ENCODE assay signal across 16 cellular contexts in genomic region chr2:102771114-102771513, GRCh38.
"Had no signal": no experiment of that assay in that cellular context is flagged by ENCODE, and none has a peak within 500 bp of the region (broad histone marks: within the 10 kb centered on the region; RNA-seq: fewer than 3 reads in every experiment).

No MANE protein-coding gene starts in this region.

- H3K4me1 ChIP-seq: esophagus squamous epithelium, gastroesophageal sphincter, upper lobe of left lung had no signal

- H3K4me3 ChIP-seq: esophagus squamous epithelium, gastroesophageal sphincter, upper lobe of left lung had no signal

- H3K27ac ChIP-seq: esophagus squamous epithelium, gastroesophageal sphincter, upper lobe of left lung had no signal

- H3K9me3 ChIP-seq: esophagus squamous epithelium, gastroesophageal sphincter, upper lobe of left lung had no signal

- DNase-seq: activated CD4-positive, alpha-beta T cell treated with anti-CD3 and anti-CD28 coated beads, Interleukin-2, amount 50 U/mL, for 4 hours; activated CD4-positive, CD25-positive, alpha-beta regulatory T cell treated with anti-CD3 and anti-CD28 coated beads, Interleukin-2, amount 50 U/mL, for 72 hours; activated effector memory CD4-positive, alpha-beta T cell treated with Interleukin-2 at 50 U/mL for 16 hours; activated T-cell treated with anti-CD3 and anti-CD28 coated beads, Interleukin-2, amount 50 U/mL, for 1 hour; amygdala; esophagus squamous epithelium; hippocampal formation; mammary epithelial cell; occipital lobe; stimulated activated CD4-positive, alpha-beta T cell treated with anti-CD3 and anti-CD28 coated beads, Interleukin-4, amount 100 ng/mL, for 1 hour; stimulated activated CD8-positive, alpha-beta memory T cell treated with anti-CD3 and anti-CD28 coated beads, Interleukin-4, amount 100 ng/mL, for 48 hours; stimulated activated naive CD8-positive, alpha-beta T cell treated with anti-CD3 and anti-CD28 coated beads, Interleukin-15, Interleukin-2, amounts not matched to agents 100 U/mL and 50 U/mL, for 24 hours; T-helper 9 cell; upper lobe of left lung had no signal

- H3K27me3 ChIP-seq: esophagus squamous epithelium, gastroesophageal sphincter, upper lobe of left lung had no signal

- H3K36me3 ChIP-seq: esophagus squamous epithelium, gastroesophageal sphincter, upper lobe of left lung had no signal

- ATAC-seq: activated naive CD4-positive, alpha-beta T cell treated with anti-CD3 and anti-CD28 coated beads, Interleukin-2, amount 50 U/mL, for 72 hours; gastroesophageal sphincter; stimulated activated naive CD8-positive, alpha-beta T cell treated with anti-CD3 and anti-CD28 coated beads, Interleukin-15, Interleukin-2, amounts not matched to agents 100 U/mL and 50 U/mL, for 24 hours had no signal
